Comparison of ENCODE assay signal across 1 cellular context in the genomic region with DNA sequence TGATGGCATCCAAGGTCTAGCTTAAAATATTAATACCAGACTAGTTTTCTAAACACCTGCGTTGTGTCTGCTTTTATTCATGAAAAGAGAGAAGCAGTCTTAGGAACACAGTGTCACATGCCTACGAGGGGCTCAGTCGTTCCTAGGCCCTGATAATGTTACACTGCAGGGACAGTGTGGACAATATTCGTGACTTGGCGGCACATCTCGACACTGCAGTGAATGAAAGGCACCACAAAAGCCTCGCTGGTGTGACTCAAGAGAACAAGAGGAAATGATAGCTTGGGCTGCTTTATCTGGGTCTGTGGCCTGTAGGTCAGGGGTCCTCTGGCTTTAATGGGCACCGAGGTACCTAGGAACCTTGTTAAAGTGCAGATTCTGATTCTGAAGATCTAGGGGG.
TF ChIP-seq lines count a peak whose summit lies in the region.

No MANE protein-coding gene starts in this region.

TF ChIP-seq in HEK293T, 16 proteins besides CTCF, POLR2A, EP300 and RAD21 (continued from another document):
- TF ChIP-seq, protein P1, sequence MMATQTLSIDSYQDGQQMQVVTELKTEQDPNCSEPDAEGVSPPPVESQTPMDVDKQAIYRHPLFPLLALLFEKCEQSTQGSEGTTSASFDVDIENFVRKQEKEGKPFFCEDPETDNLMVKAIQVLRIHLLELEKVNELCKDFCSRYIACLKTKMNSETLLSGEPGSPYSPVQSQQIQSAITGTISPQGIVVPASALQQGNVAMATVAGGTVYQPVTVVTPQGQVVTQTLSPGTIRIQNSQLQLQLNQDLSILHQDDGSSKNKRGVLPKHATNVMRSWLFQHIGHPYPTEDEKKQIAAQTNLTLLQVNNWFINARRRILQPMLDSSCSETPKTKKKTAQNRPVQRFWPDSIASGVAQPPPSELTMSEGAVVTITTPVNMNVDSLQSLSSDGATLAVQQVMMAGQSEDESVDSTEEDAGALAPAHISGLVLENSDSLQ (IDR thresholded peaks at IDR 0.05) = no peak
